Comparison of ENCODE assay signal across 8 cellular contexts in the genomic region with DNA sequence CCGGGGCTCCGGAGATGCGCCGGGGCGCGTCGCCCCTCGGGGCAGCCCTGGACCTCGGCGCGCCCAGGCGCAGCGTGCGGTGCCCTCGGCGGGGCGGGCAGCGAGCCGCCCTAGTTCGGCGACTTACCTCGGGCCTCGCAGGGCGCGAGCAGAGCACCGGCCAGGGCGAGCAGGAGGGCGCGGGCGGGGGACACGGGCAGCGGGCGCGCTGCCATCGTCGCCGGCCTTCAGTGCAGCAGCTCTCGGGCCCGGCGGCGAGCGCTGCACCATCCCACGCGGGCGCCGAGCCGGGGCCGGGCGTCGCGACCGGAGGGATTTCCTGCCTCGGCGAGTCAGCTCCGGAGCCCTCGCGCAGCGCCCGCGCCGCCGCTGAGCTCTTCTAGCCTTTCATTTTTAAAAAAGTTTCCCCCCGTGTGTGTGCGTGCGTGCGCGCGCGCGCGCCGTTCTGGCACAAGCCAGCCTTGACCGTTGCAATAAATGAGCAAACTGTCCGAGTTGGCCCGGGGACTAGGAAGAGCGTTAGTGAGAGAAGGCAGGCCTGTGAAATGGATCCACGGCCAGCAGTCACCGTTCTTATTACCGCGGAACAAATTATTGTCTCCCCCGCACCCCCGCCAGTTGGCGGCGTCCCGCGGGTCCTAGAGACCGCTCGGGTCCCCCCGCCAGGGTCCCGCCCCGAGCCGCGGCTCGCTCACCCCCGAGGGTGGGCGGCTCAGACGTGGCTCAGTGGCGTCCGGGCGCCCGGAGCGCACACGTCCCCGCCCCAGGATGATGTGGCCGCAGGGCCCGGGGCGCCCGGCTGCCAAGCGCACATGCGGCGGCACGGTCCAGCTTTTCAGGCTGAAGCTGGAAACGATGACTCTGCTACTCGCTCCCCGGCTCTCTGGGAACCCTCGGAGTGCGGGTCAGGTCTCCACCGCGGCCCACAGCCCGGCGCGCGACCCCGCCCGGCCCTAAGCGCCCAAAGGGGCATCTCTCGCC. TPM values are rescaled to one million over a fixed set of nuclear protein-coding genes. Genes with fewer than 3 reads are reported as not detected.
DNase-seq lines count a peak whose midpoint lies in the region; ATAC-seq, FAIRE-seq and TF ChIP-seq lines count a peak whose summit lies in the region.

A gene with protein sequence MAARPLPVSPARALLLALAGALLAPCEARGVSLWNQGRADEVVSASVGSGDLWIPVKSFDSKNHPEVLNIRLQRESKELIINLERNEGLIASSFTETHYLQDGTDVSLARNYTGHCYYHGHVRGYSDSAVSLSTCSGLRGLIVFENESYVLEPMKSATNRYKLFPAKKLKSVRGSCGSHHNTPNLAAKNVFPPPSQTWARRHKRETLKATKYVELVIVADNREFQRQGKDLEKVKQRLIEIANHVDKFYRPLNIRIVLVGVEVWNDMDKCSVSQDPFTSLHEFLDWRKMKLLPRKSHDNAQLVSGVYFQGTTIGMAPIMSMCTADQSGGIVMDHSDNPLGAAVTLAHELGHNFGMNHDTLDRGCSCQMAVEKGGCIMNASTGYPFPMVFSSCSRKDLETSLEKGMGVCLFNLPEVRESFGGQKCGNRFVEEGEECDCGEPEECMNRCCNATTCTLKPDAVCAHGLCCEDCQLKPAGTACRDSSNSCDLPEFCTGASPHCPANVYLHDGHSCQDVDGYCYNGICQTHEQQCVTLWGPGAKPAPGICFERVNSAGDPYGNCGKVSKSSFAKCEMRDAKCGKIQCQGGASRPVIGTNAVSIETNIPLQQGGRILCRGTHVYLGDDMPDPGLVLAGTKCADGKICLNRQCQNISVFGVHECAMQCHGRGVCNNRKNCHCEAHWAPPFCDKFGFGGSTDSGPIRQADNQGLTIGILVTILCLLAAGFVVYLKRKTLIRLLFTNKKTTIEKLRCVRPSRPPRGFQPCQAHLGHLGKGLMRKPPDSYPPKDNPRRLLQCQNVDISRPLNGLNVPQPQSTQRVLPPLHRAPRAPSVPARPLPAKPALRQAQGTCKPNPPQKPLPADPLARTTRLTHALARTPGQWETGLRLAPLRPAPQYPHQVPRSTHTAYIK (minus strand): TSS at position 547 of the 981 bp plus-strand sequence. CDS start 332 bp downstream, at position 215.

- H3K4ac ChIP-seq in H9 (ENCODE audit: low read depth, low read length): no peak within 1 kb of the TSS

- peak within 1 kb of the TSS; percentile 73 to 87 for H3K4me3 Mint-ChIP-seq in H9
- H3K4me3 Mint-ChIP-seq in activated B cell treated with CpG ODN at 0.5 μM for 24 hours: peak within 1 kb of the TSS; percentile 59

- ATAC-seq in activated B cell treated with CpG ODN at 0.5 μM for 24 hours (ENCODE audit: low read depth): no peak

- no peak within 1 kb of the TSS for H3K18ac ChIP-seq in H9 (ENCODE audit: insufficient read length, low read depth, low read length)

- no CpG with 5 or more reads among the region's 127 CpGs for WGBS in H9 (ENCODE audit: extremely low coverage, insufficient read length, low lambda C conversion rate)

- no peak within 1 kb of the TSS for H3K56ac ChIP-seq in H9 (ENCODE audit: insufficient read length, low read depth, low read length)

- H3K4me2 ChIP-seq in H9 (ENCODE audit: insufficient read depth, insufficient read length, low read length) (peak within 1 kb of the TSS; percentile 64), osteoblast (ENCODE audit: insufficient read depth, low read length) (peak within 1 kb of the TSS; percentile 91)

- CTCF ChIA-PET in activated B cell treated with CpG ODN at 0.5 μM for 24 hours (lab: Charles Lee): no interaction called here

- peak; percentile 46 for DNase-seq in H9
- DNase-seq in activated B cell treated with CpG ODN at 0.5 μM for 24 hours: no peak
- peak; percentile 44 to 56 for DNase-seq in frontal cortex (ENCODE audit: low spot score in 2 of 2)
- peak; percentile 89 for DNase-seq in osteoblast (ENCODE audit: insufficient read length, low spot score, missing footprints)
- DNase-seq in DMS79 (lab: John Stamatoyannopoulos, UW): no peak
- DNase-seq in 8988T: no peak
- no peak for DNase-seq in germinal center (ENCODE audit: low spot score)
- DNase-seq in activated gamma-delta T cell treated with Interleukin-2 at 50 U/mL for 16 hours: no peak

- H3K36me3 Mint-ChIP-seq in H9 (ENCODE audit: insufficient read depth in 1 of 3, low read depth in 3 of 3) (peaks cover 0 to 4% (median 2%) of the 10 kb centered on the region in 3 experiments; a peak in 1 of 7 replicates), activated B cell treated with CpG ODN at 0.5 μM for 24 hours (ENCODE audit: low read depth) (no peaks in the 10 kb centered on the region)

- H3K79me1 ChIP-seq in H9 (ENCODE audit: insufficient read depth, low read depth, low read length, poor library complexity, severe bottlenecking): no peaks in the 10 kb centered on the region

- H3K4me3 ChIP-seq in osteoblast (ENCODE audit: insufficient read depth, low read length): peak within 1 kb of the TSS; percentile 91

- TF ChIP-seq CTCF in H9 (conservative IDR thresholded peaks at IDR 0.05) (no peak), activated B cell treated with CpG ODN at 0.5 μM for 24 hours (IDR thresholded peaks at IDR 0.05) (no peak), osteoblast (IDR thresholded peaks at IDR 0.05; ENCODE audit: extremely low read depth, low read depth, low read length) (no peak)

- H2BK20ac ChIP-seq in H9 (ENCODE audit: low read depth, low read length, poor library complexity, severe bottlenecking): no peak within 1 kb of the TSS

- no peak within 1 kb of the TSS for H2BK120ac ChIP-seq in H9 (ENCODE audit: low read depth, low read length, poor library complexity, severe bottlenecking)

- intact Hi-C loops in activated B cell treated with CpG ODN at 0.5 μM for 24 hours (cut with micrococcal nuclease): loop anchor here (1.0 kb wide), 1 partner anchor 406 kb away; no protein-coding TSS in a partner anchor

- peaks cover 2% of the 10 kb centered on the region; the same call in 1 of the 2 replicates for H3K79me2 ChIP-seq in H9 (ENCODE audit: insufficient read depth, low read length)
- peaks cover 42% of the 10 kb centered on the region for H3K79me2 ChIP-seq in osteoblast (ENCODE audit: insufficient read depth, low read length)

- H3K4me1 Mint-ChIP-seq in H9 (peaks cover 13 to 24% of the 10 kb centered on the region in 2 experiments), activated B cell treated with CpG ODN at 0.5 μM for 24 hours (peaks cover 5% of the 10 kb centered on the region)

- no peak within 1 kb of the TSS for H4K5ac ChIP-seq in H9 (ENCODE audit: insufficient read length, low read depth, low read length)

- 0 out of 2 replicates have a peak within 1 kb of the TSS, but pooled peaks have one; percentile 22 for H3K14ac ChIP-seq in H9 (ENCODE audit: insufficient read depth, low read length)

- no peak within 1 kb of the TSS for H4K91ac ChIP-seq in H9 (ENCODE audit: insufficient read length, low read depth, low read length)

- H3K9ac ChIP-seq in H9 (ENCODE audit: extremely low read depth, insufficient read length, low read length): no peak within 1 kb of the TSS

- no peak within 1 kb of the TSS for H2BK15ac ChIP-seq in H9 (ENCODE audit: low read depth, low read length)

- H4K20me1 ChIP-seq in H9 (ENCODE audit: control insufficient read depth, insufficient read depth, insufficient read length) (no peaks in the 10 kb centered on the region), osteoblast (ENCODE audit: insufficient read depth, low read length) (no peaks in the 10 kb centered on the region)

- no peak within 1 kb of the TSS for H2BK5ac ChIP-seq in H9 (ENCODE audit: insufficient read length, low read length)

- H3T11ph ChIP-seq in H9 (ENCODE audit: low read length): no peak within 1 kb of the TSS

- H3K27me3 Mint-ChIP-seq in H9 (ENCODE audit: low read depth) (peaks cover 61% of the 10 kb centered on the region), activated B cell treated with CpG ODN at 0.5 μM for 24 hours (peaks cover 34% of the 10 kb centered on the region)

- H2AFZ ChIP-seq in H9 (ENCODE audit: low read length) (peak within 1 kb of the TSS; percentile 69), osteoblast (ENCODE audit: low read length) (peak within 1 kb of the TSS; percentile 50)

- H3K27ac ChIP-seq in H9 (ENCODE audit: insufficient read length, low read depth, low read length) (no peak within 1 kb of the TSS), osteoblast (ENCODE audit: low read depth, low read length) (peak within 1 kb of the TSS; percentile 98)

- H3K9me3 Mint-ChIP-seq in H9 (peaks cover 0 to 3% of the 10 kb centered on the region in 2 experiments; a peak in 2 of 5 replicates), activated B cell treated with CpG ODN at 0.5 μM for 24 hours (peaks cover 2% of the 10 kb centered on the region)

- peaks cover 14% of the 10 kb centered on the region for H3K36me3 ChIP-seq in osteoblast (ENCODE audit: insufficient read depth, low read length)

- H2AK5ac ChIP-seq in H9 (ENCODE audit: insufficient read length, low read length): no peak within 1 kb of the TSS

- H3K9me3 ChIP-seq in H9 (ENCODE audit: control insufficient read depth, low read depth, low read length) (no peaks in the 10 kb centered on the region), osteoblast (ENCODE audit: low read depth, low read length) (no peaks in the 10 kb centered on the region)

- H3K27ac Mint-ChIP-seq in H9 (peak within 1 kb of the TSS in 1 of 3 experiments; percentile 34; a peak in 1 of 7 replicates), activated B cell treated with CpG ODN at 0.5 μM for 24 hours (no peak within 1 kb of the TSS)

- peaks cover 11% of the 10 kb centered on the region; the same call in 1 of the 2 replicates for H3K27me3 ChIP-seq in H9 (ENCODE audit: insufficient read depth, low read length)
- no peaks in the 10 kb centered on the region for H3K27me3 ChIP-seq in osteoblast (ENCODE audit: insufficient read depth, low read length)

- H3K4me1 ChIP-seq in H9 (ENCODE audit: insufficient read depth, low read length) (no peaks in the 10 kb centered on the region), osteoblast (ENCODE audit: insufficient read depth, low read length) (peaks cover 44% of the 10 kb centered on the region)

- peaks cover 15% of the 10 kb centered on the region for H3K23me2 ChIP-seq in H9 (ENCODE audit: insufficient read length, low read depth, low read length, poor library complexity, severe bottlenecking)

- no peak for FAIRE-seq in frontal cortex (lab: Jason Lieb, UNC)

- H4K8ac ChIP-seq in H9 (replicated peaks; ENCODE audit: insufficient read length, low read depth, low read length): no peak within 1 kb of the TSS

- POLR2A ChIA-PET in activated B cell treated with CpG ODN at 0.5 μM for 24 hours (lab: Charles Lee): no interaction called here

- H2BK12ac ChIP-seq in H9 (ENCODE audit: insufficient read length, low read depth, low read length): no peak within 1 kb of the TSS

- no peak within 1 kb of the TSS for H3K23ac ChIP-seq in H9 (ENCODE audit: insufficient read length, low read depth, low read length)

RNA-seq across cellular contexts. Expression of the gene that starts here (rescaled TPM):
- total RNA-seq in H9 (2021) (0.24 and 0.35 TPM in 2 replicates), activated B cell treated with CpG ODN at 0.5 μM for 24 hours (0.81 and 0.84 TPM in 2 replicates), frontal cortex (2.9 TPM), osteoblast (345 and 361 TPM in 2 replicates)

Comparison
In these comparisons a context has a peak if more than half of its experiments do, and no peak if none do; other contexts are left out.
1. RNA of the gene that starts here (total RNA-seq): 345 to 361 TPM in osteoblast; 2.9 TPM in frontal cortex (single experiment), 0.81 to 0.84 TPM in activated B cell treated with CpG ODN at 0.5 μM for 24 hours and 0.24 to 0.35 TPM in H9; every median in the first group is over 10 times any median in the second.
2. Peak in DNase-seq and H3K4me2 ChIP-seq in H9; RNA of the gene not detected or under 1 TPM.
3. DNase-seq: peak in frontal cortex (2 of 2) and osteoblast (single experiment); none in activated B cell treated with CpG ODN at 0.5 μM for 24 hours (single experiment), DMS79 (single experiment), 8988T (single experiment), germinal center (single experiment) and activated gamma-delta T cell treated with Interleukin-2 at 50 U/mL for 16 hours (single experiment).